ENCODE assay signal across 1 cellular context in genomic region chr3:136239094-136239493, GRCh38.
TF ChIP-seq lines count a peak whose summit lies in the region.

No MANE protein-coding gene starts in this region.

TF ChIP-seq in HepG2, 621 proteins besides CTCF, POLR2A, EP300 and RAD21:
- TF ChIP-seq ZNF503 (CRISPR knock-in tag; IDR thresholded peaks at IDR 0.05), result no peak
- TF ChIP-seq SOX13 (IDR thresholded peaks at IDR 0.05), result no peak
- TF ChIP-seq SOX13 (CRISPR knock-in tag; conservative IDR thresholded peaks at IDR 0.05 in 1 of 2, IDR thresholded peaks at IDR 0.05 in 1 of 2), result 0 out of 4 replicates have a peak, but pooled peaks of 1 of the 2 experiments have one; percentile 12
- TF ChIP-seq, protein P1, sequence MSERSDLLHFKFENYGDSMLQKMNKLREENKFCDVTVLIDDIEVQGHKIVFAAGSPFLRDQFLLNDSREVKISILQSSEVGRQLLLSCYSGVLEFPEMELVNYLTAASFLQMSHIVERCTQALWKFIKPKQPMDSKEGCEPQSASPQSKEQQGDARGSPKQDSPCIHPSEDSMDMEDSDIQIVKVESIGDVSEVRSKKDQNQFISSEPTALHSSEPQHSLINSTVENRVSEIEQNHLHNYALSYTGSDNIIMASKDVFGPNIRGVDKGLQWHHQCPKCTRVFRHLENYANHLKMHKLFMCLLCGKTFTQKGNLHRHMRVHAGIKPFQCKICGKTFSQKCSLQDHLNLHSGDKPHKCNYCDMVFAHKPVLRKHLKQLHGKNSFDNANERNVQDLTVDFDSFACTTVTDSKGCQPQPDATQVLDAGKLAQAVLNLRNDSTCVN (CRISPR knock-in tag; IDR thresholded peaks at IDR 0.05; ENCODE audit: borderline replicate concordance), result 0 out of 2 replicates have a peak, but pooled peaks have one; percentile 19
